Comparison of ENCODE assay signal across 1 cellular context in the genomic region with DNA sequence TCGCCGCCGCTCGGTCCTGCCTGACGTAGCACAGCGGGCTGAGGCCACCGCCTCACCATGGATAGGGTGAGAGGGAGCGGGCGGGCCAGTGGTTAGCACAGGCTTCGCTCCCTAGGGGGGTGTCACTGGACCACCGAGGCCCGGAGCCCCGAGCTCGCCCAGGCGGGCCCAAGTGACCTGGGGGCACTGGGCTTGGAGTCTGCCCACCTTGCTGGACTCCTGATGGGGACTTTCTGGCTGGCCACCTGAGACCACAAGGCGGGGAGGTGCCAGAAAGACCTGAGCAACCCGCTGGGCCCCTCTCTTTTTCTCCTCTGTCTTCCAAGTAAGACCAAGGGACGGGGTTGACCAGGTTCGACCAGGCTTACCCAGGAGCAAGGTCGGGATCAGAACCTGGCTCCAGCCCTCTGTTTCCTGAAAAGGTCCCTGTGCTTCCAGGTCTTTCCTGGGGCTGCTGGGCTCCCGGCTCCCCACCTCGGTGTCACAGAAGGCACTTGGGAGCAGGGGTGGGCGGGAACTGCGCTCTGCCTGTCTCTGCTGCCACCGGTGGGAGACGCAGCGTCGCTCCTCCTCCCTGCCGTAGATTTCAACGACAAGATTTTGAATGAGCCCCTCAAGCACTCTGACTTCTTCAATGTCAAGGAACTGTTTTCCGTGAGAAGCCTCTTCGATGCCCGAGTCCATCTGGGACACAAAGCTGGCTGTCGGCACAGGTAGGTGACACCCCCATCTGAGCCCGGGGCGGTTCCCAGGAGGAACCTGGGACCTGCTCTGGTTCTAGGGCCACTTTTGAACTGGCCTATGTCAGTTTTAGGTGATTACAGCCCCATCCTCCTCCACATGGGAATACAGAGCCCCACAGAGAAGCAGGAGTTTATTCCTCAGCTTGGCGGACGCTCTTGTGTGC.
TF ChIP-seq lines count a peak whose summit lies in the region.

No MANE protein-coding gene starts in this region.

TF ChIP-seq in HCT116, 20 proteins besides CTCF, POLR2A, EP300 and RAD21:
- TF ChIP-seq, protein P1, sequence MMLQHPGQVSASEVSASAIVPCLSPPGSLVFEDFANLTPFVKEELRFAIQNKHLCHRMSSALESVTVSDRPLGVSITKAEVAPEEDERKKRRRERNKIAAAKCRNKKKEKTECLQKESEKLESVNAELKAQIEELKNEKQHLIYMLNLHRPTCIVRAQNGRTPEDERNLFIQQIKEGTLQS (IDR thresholded peaks at IDR 0.05): no peak
- TF ChIP-seq TCF7L2 (IDR thresholded peaks at IDR 0.05; ENCODE audit: borderline replicate concordance, extremely low read depth, insufficient read depth, insufficient read length) (no peak), CBX3 (IDR thresholded peaks at IDR 0.05; ENCODE audit: low read depth) (no peak), POLR2AphosphoS5 (IDR thresholded peaks at IDR 0.05; ENCODE audit: low read depth, low read length) (0 out of 2 replicates have a peak, but pooled peaks have one; percentile 36), ELF1 (IDR thresholded peaks at IDR 0.05; ENCODE audit: borderline replicate concordance, low read depth) (no peak)
